Comparison of ENCODE assay signal across 16 cellular contexts in the genomic region with DNA sequence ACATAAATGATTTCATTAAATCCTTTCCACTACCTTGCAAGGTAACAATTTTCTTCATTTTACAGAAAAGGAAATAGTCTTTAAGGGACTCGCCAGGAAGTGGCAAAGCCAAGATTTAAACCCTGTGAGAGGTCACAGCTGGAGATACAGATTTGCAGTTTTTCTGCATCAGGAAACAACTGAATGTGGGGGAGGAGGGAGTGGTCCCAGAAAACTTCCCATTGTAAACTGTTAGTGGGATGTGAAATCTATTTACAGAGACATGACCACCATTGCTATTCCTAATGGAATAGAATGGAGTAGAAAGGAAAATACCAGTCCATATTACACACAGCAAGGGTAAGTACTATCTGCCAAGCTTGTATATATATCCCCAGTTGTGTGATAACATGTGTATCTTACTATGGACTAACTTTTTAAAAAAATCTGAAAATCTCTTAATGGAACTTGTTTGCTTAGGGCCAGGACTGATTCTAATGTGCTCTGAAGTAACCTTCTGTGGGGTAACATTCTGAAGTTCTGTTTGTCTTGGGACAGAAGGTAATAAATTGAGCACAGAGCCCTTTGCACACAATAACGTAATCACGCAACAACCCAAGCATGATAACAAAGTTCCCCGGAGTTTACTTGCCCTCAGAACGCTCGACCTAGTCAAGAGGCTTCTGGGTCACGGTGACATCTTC. TPM values are rescaled to one million over a fixed set of nuclear protein-coding genes. Genes with fewer than 3 reads are reported as not detected.
A peak's percentile ranks its signal among the peaks of the same experiment; 100 is the strongest.
DNase-seq lines count a peak whose midpoint lies in the region; ATAC-seq and TF ChIP-seq lines count a peak whose summit lies in the region.
"Had no signal": no experiment of that assay in that cellular context is flagged by ENCODE, and none has a peak within 500 bp of the region (broad histone marks: within the 10 kb centered on the region; RNA-seq: fewer than 3 reads in every experiment).

No MANE protein-coding gene starts in this region.

- H3K27ac Mint-ChIP-seq in activated CD8-positive, alpha-beta T cell treated with anti-CD3 and anti-CD28 coated beads, Interleukin-2, amount 10 ng/mL, durations not matched to agents 7 days and 5 days, result peak overlapping the region; percentile 4
- no peak overlapping the region for H3K27ac Mint-ChIP-seq in activated CD8-positive, alpha-beta T cell treated with anti-CD3 and anti-CD28 coated beads for 36 hours
- peak overlapping the region; percentile 70 to 96 (median 82) for H3K27ac Mint-ChIP-seq in nephron
- H3K27ac Mint-ChIP-seq: memory B cell had no signal

- no peak for ATAC-seq in activated CD8-positive, alpha-beta T cell treated with anti-CD3 and anti-CD28 coated beads, Interleukin-2, amount 10 ng/mL, durations not matched to agents 7 days and 5 days
- no peak for ATAC-seq in activated CD8-positive, alpha-beta T cell treated with anti-CD3 and anti-CD28 coated beads for 36 hours
- ATAC-seq: effector memory CD8-positive, alpha-beta T cell had no signal

- H3K9me3 Mint-ChIP-seq in activated CD8-positive, alpha-beta T cell treated with anti-CD3 and anti-CD28 coated beads, Interleukin-2, amount 10 ng/mL, durations not matched to agents 7 days and 5 days (ENCODE audit: insufficient read depth), result peaks cover 14% of the 10 kb centered on the region
- peaks cover 11% of the 10 kb centered on the region for H3K9me3 Mint-ChIP-seq in activated CD8-positive, alpha-beta T cell treated with anti-CD3 and anti-CD28 coated beads for 36 hours
- H3K9me3 Mint-ChIP-seq in nephron, result peaks cover 10% of the 10 kb centered on the region

- H3K4me1 ChIP-seq in uterus, result peaks cover 32 to 42% of the 10 kb centered on the region in 2 donors

- TF ChIP-seq CTCF in activated CD8-positive, alpha-beta T cell treated with anti-CD3 and anti-CD28 coated beads for 36 hours (IDR thresholded peaks at IDR 0.05), result no peak
- TF ChIP-seq CTCF in nephron (IDR thresholded peaks at IDR 0.05; ENCODE audit: unreplicated experiment in 3 of 3) (no peak), uterus (IDR thresholded peaks at IDR 0.05) (no peak), GM10248 (IDR thresholded peaks at IDR 0.05; ENCODE audit: control extremely low read depth, extremely low read depth, low read depth, missing control alignments) (no peak)

- peak overlapping the region; percentile 82 to 84 for H3K27ac ChIP-seq in uterus

- DNase-seq in activated CD8-positive, alpha-beta T cell treated with anti-CD3 and anti-CD28 coated beads, Interleukin-2, amount 10 ng/mL, durations not matched to agents 7 days and 5 days, result no peak
- DNase-seq in activated CD8-positive, alpha-beta T cell treated with anti-CD3 and anti-CD28 coated beads for 36 hours, result no peak
- peak; percentile 48 for DNase-seq in fibroblast of gingiva (ENCODE audit: low read depth)
- peak; percentile 74 to 86 for DNase-seq in uterus
- DNase-seq in T-helper 1 cell, result no peak
- no peak for DNase-seq in GM10248 (ENCODE audit: extremely low spot score)
- no peak for DNase-seq in T1000 (lab: John Stamatoyannopoulos, UW)
- DNase-seq: 8988T; anterior cingulate cortex; effector memory CD8-positive, alpha-beta T cell; hypothalamus; NCI-H1048; NCI-H510A; psoas muscle had no signal

- H3K4me3 Mint-ChIP-seq in activated CD8-positive, alpha-beta T cell treated with anti-CD3 and anti-CD28 coated beads, Interleukin-2, amount 10 ng/mL, durations not matched to agents 7 days and 5 days, result no peak overlapping the region
- no peak overlapping the region for H3K4me3 Mint-ChIP-seq in activated CD8-positive, alpha-beta T cell treated with anti-CD3 and anti-CD28 coated beads for 36 hours
- H3K4me3 Mint-ChIP-seq in nephron, result peak overlapping the region in 1 of 3 experiments; percentile 42
- H3K4me3 Mint-ChIP-seq: effector memory CD8-positive, alpha-beta T cell; memory B cell had no signal

- peaks cover 55% of the 10 kb centered on the region for H3K4me1 Mint-ChIP-seq in activated CD8-positive, alpha-beta T cell treated with anti-CD3 and anti-CD28 coated beads, Interleukin-2, amount 10 ng/mL, durations not matched to agents 7 days and 5 days (ENCODE audit: low read depth)
- H3K4me1 Mint-ChIP-seq in activated CD8-positive, alpha-beta T cell treated with anti-CD3 and anti-CD28 coated beads for 36 hours (ENCODE audit: low read depth), result peaks cover 18% of the 10 kb centered on the region
- H3K4me1 Mint-ChIP-seq in nephron, result peaks cover 58% of the 10 kb centered on the region

- H3K36me3 ChIP-seq in uterus, result no peaks in the 10 kb centered on the region

- no peaks in the 10 kb centered on the region for H3K9me3 ChIP-seq in uterus

- TF ChIP-seq POLR2A in uterus (IDR thresholded peaks at IDR 0.05), result no peak

- intact Hi-C loops in activated CD8-positive, alpha-beta T cell treated with anti-CD3 and anti-CD28 coated beads for 36 hours (cut with micrococcal nuclease), result no loop called here
- intact Hi-C loops in uterus (cut with DNase I; ENCODE audit: low total_unique reads), result no loop called here

- H3K27me3 ChIP-seq in uterus, result no peaks in the 10 kb centered on the region

- H3K4me3 ChIP-seq in uterus, result no peak overlapping the region
- H3K4me3 ChIP-seq: psoas muscle had no signal

- POLR2A ChIA-PET in activated CD8-positive, alpha-beta T cell treated with anti-CD3 and anti-CD28 coated beads, Interleukin-2, amount 10 ng/mL, durations not matched to agents 7 days and 5 days (lab: Charles Lee), result no interaction called here
- POLR2A ChIA-PET in activated CD8-positive, alpha-beta T cell treated with anti-CD3 and anti-CD28 coated beads for 36 hours (lab: Charles Lee), result no interaction called here
- POLR2A ChIA-PET in GM10248 (lab: Yijun Ruan, JAX), result no interaction called here

- peaks cover 10% of the 10 kb centered on the region for H3K36me3 Mint-ChIP-seq in activated CD8-positive, alpha-beta T cell treated with anti-CD3 and anti-CD28 coated beads, Interleukin-2, amount 10 ng/mL, durations not matched to agents 7 days and 5 days (ENCODE audit: low read depth)
- H3K36me3 Mint-ChIP-seq in activated CD8-positive, alpha-beta T cell treated with anti-CD3 and anti-CD28 coated beads for 36 hours (ENCODE audit: low read depth), result peaks cover 7% of the 10 kb centered on the region
- H3K36me3 Mint-ChIP-seq in nephron (ENCODE audit: low read depth), result peaks cover 9% of the 10 kb centered on the region

- CTCF ChIA-PET in activated CD8-positive, alpha-beta T cell treated with anti-CD3 and anti-CD28 coated beads, Interleukin-2, amount 10 ng/mL, durations not matched to agents 7 days and 5 days (lab: Charles Lee), result interaction anchor here (1.4 kb wide), 1 partner anchor 26 kb away, joined by 3 read pairs; no protein-coding TSS in a partner anchor
- CTCF ChIA-PET in activated CD8-positive, alpha-beta T cell treated with anti-CD3 and anti-CD28 coated beads for 36 hours (lab: Charles Lee), result no interaction called here
- CTCF ChIA-PET in GM10248 (lab: Yijun Ruan, JAX), result interaction anchor here (1.0 kb wide), 1 partner anchor 9 kb away, joined by 3 read pairs; no protein-coding TSS in a partner anchor

- H3K27me3 Mint-ChIP-seq in activated CD8-positive, alpha-beta T cell treated with anti-CD3 and anti-CD28 coated beads, Interleukin-2, amount 10 ng/mL, durations not matched to agents 7 days and 5 days (ENCODE audit: low read depth), result peaks cover 9% of the 10 kb centered on the region
- peaks cover 8% of the 10 kb centered on the region for H3K27me3 Mint-ChIP-seq in activated CD8-positive, alpha-beta T cell treated with anti-CD3 and anti-CD28 coated beads for 36 hours
- peaks cover 9% of the 10 kb centered on the region for H3K27me3 Mint-ChIP-seq in nephron (ENCODE audit: low read depth)

RNA-seq across cellular contexts. Expression of a gene that starts 10.9 kb away (rescaled TPM):
- total RNA-seq in activated CD8-positive, alpha-beta T cell treated with anti-CD3 and anti-CD28 coated beads, Interleukin-2, amount 10 ng/mL, durations not matched to agents 7 days and 5 days, result 1 to 10 TPM; 2.5 TPM
- total RNA-seq in activated CD8-positive, alpha-beta T cell treated with anti-CD3 and anti-CD28 coated beads for 36 hours, result 1 to 10 TPM; 6.5 to 8.4 TPM
- 100 to 1,000 TPM in 1 of 4 donors, 10 to 100 TPM in 3; 19.4 to 108 (median 27.4) TPM for total RNA-seq in uterus

Comparison
In these comparisons a context has a peak if more than half of its experiments do, and no peak if none do; other contexts are left out.
1. DNase-seq: peak in fibroblast of gingiva (single experiment) and uterus (2 of 2); none in activated CD8-positive, alpha-beta T cell treated with anti-CD3 and anti-CD28 coated beads, Interleukin-2, amount 10 ng/mL, durations not matched to agents 7 days and 5 days (single experiment), activated CD8-positive, alpha-beta T cell treated with anti-CD3 and anti-CD28 coated beads for 36 hours (single experiment), T-helper 1 cell (0 of 5), GM10248 (single experiment) and T1000 (single experiment).